17 cellular contexts compared by ENCODE assay signal in genomic region chr2:207786956-207787516, GRCh38. TPM values are rescaled to one million over a fixed set of nuclear protein-coding genes. Genes with fewer than 3 reads are reported as not detected.
DNase-seq lines count a peak whose midpoint lies in the region; ATAC-seq and TF ChIP-seq lines count a peak whose summit lies in the region.
"Had no signal": no experiment of that assay in that cellular context is flagged by ENCODE, and none has a peak within 500 bp of the region (broad histone marks: within the 10 kb centered on the region; RNA-seq: fewer than 3 reads in every experiment).

No MANE protein-coding gene starts in this region.

- DNase-seq in GM23338 (ENCODE audit: low spot score), result no peak
- peak; percentile 91 for DNase-seq in MV-4-11 (lab: John Stamatoyannopoulos, UW)
- peak; percentile 36 for DNase-seq in SKM-1 (lab: John Stamatoyannopoulos, UW; ENCODE audit: unreplicated experiment)
- peak; percentile 70 to 99 for DNase-seq in trophoblast cell
- no peak for DNase-seq in activated naive CD4-positive, alpha-beta T cell treated with Interleukin-2 at 50 U/mL for 16 hours
- DNase-seq in HPDE6-E6E7 (ENCODE audit: extremely low spot score), result no peak
- DNase-seq in lower lobe of right lung, result no peak
- DNase-seq: BE2C; CD4-positive, alpha-beta memory T cell; MG63; NCI-H1417 treated with DMSO at 0.1 percent for 48 hours; NCI-H1930; NCI-H748 treated with DMSO at 0.1 percent for 48 hours; T-cell; T-helper 9 cell had no signal

- no peak overlapping the region for H3K4ac ChIP-seq in trophoblast cell (ENCODE audit: low read depth, low read length)

- ATAC-seq in GM23338 (no peak), lower lobe of right lung (no peak)
- ATAC-seq: HCT116, T-cell had no signal

- intact Hi-C loops in lower lobe of right lung (cut with DNase I), result no loop called here

- no peak overlapping the region for H2BK120ac ChIP-seq in trophoblast cell (ENCODE audit: insufficient read depth, low read length, poor library complexity)

- H3K79me1 ChIP-seq in trophoblast cell (ENCODE audit: low read length), result peaks cover 2% of the 10 kb centered on the region

- H3K4me1 ChIP-seq in GM23338 (ENCODE audit: insufficient read depth), result 0 out of 2 replicates have a peak, but pooled peaks cover 8% of the 10 kb centered on the region
- H3K4me1 ChIP-seq in trophoblast cell (ENCODE audit: control insufficient read depth in 1 of 2, insufficient read depth in 2 of 2, low read length in 2 of 2), result peaks cover 14 to 19% of the 10 kb centered on the region in 2 experiments
- no peaks in the 10 kb centered on the region for H3K4me1 ChIP-seq in lower lobe of right lung
- H3K4me1 ChIP-seq: BE2C had no signal

- H3K4me1 Mint-ChIP-seq in GM23338, result peaks cover 8% of the 10 kb centered on the region
- H3K4me1 Mint-ChIP-seq: CD4-positive, alpha-beta memory T cell; T-cell had no signal

- no peak overlapping the region for H3K4me3 Mint-ChIP-seq in GM23338
- H3K4me3 Mint-ChIP-seq: CD4-positive, alpha-beta memory T cell; T-cell had no signal

- H2AK5ac ChIP-seq in trophoblast cell (ENCODE audit: low read length), result no peak overlapping the region

- H2BK5ac ChIP-seq in trophoblast cell (ENCODE audit: low read depth, low read length, poor library complexity), result no peak overlapping the region

- H4K12ac ChIP-seq in trophoblast cell (ENCODE audit: low read depth, low read length), result no peak overlapping the region

- no peaks in the 10 kb centered on the region for H3K36me3 Mint-ChIP-seq in GM23338 (ENCODE audit: low read depth)
- H3K36me3 Mint-ChIP-seq: CD4-positive, alpha-beta memory T cell; T-cell had no signal

- H3K9me3 Mint-ChIP-seq in GM23338, result no peaks in the 10 kb centered on the region
- H3K9me3 Mint-ChIP-seq: CD4-positive, alpha-beta memory T cell; T-cell had no signal

- H3K9ac ChIP-seq in trophoblast cell (ENCODE audit: low read length), result no peak overlapping the region

- TF ChIP-seq CTCF in GM23338 (conservative IDR thresholded peaks at IDR 0.05; ENCODE audit: low read depth in 2 of 2) (no peak), lower lobe of right lung (IDR thresholded peaks at IDR 0.05) (no peak)

- H3K4me2 ChIP-seq in GM23338 (no peak overlapping the region), trophoblast cell (ENCODE audit: low read length) (no peak overlapping the region)

- H3K9me2 ChIP-seq in GM23338 (ENCODE audit: insufficient read depth), result no peaks in the 10 kb centered on the region

- H3K9me3 ChIP-seq in trophoblast cell (ENCODE audit: insufficient read depth, low read depth, low read length), result peaks cover 1% of the 10 kb centered on the region
- no peaks in the 10 kb centered on the region for H3K9me3 ChIP-seq in lower lobe of right lung
- H3K9me3 ChIP-seq: BE2C, MG63, SJSA1 had no signal

- H3F3A ChIP-seq in GM23338 (replicated peaks; ENCODE audit: low read depth), result no peaks in the 10 kb centered on the region

- no peak overlapping the region for H4K8ac ChIP-seq in trophoblast cell (ENCODE audit: low read depth, low read length)

- H3K36me3 ChIP-seq in GM23338 (ENCODE audit: insufficient read depth), result no peaks in the 10 kb centered on the region
- no peaks in the 10 kb centered on the region for H3K36me3 ChIP-seq in trophoblast cell (ENCODE audit: control insufficient read depth in 1 of 2, insufficient read depth in 2 of 2, low read length in 2 of 2)
- H3K36me3 ChIP-seq in lower lobe of right lung, result no peaks in the 10 kb centered on the region
- H3K36me3 ChIP-seq: BE2C, MG63, SJSA1 had no signal

- peaks cover 6% of the 10 kb centered on the region for H3K27me3 Mint-ChIP-seq in GM23338 (ENCODE audit: insufficient read depth, low read depth, poor library complexity)

- H3K4me3 ChIP-seq in GM23338 (no peak overlapping the region), trophoblast cell (ENCODE audit: low read depth, low read length) (no peak overlapping the region), lower lobe of right lung (no peak overlapping the region)
- H3K4me3 ChIP-seq: MG63, SJSA1 had no signal

- no peak overlapping the region for H3K14ac ChIP-seq in trophoblast cell (ENCODE audit: low read length)

- H3K18ac ChIP-seq in trophoblast cell (ENCODE audit: low read length), result no peak overlapping the region

- H3K23ac ChIP-seq in trophoblast cell (ENCODE audit: low read length), result no peak overlapping the region

- H3K27ac ChIP-seq in GM23338 (ENCODE audit: low read depth), result 0 out of 2 replicates have a peak overlapping the region, but pooled peaks have one; percentile 15
- no peak overlapping the region for H3K27ac ChIP-seq in trophoblast cell (ENCODE audit: low read depth, low read length)
- H3K27ac ChIP-seq in lower lobe of right lung, result no peak overlapping the region
- H3K27ac ChIP-seq: SJSA1 had no signal

- no peak overlapping the region for H4K91ac ChIP-seq in trophoblast cell (ENCODE audit: low read depth, low read length)

- H2BK12ac ChIP-seq in trophoblast cell (ENCODE audit: low read length), result no peak overlapping the region

- no peak overlapping the region for H3K27ac Mint-ChIP-seq in GM23338
- H3K27ac Mint-ChIP-seq: CD4-positive, alpha-beta memory T cell; T-cell had no signal

- WGBS in trophoblast cell (ENCODE audit: extremely low coverage, insufficient coverage, insufficient read length), result no CpG with 5 or more reads among the region's 3 CpGs

- no peaks in the 10 kb centered on the region for H3K27me3 ChIP-seq in GM23338 (ENCODE audit: insufficient read depth)
- no peaks in the 10 kb centered on the region for H3K27me3 ChIP-seq in trophoblast cell (ENCODE audit: insufficient read depth, low read length)
- no peaks in the 10 kb centered on the region for H3K27me3 ChIP-seq in lower lobe of right lung (ENCODE audit: low read depth)
- H3K27me3 ChIP-seq: BE2C, MG63, SJSA1 had no signal

- no peaks in the 10 kb centered on the region for H4K20me1 ChIP-seq in GM23338 (replicated peaks; ENCODE audit: insufficient read depth)

- H2AFZ ChIP-seq in GM23338, result peak overlapping the region; percentile 86; the same call in 1 of the 2 replicates
- H2AFZ ChIP-seq in trophoblast cell (ENCODE audit: insufficient read depth, low read length, poor library complexity), result no peak overlapping the region

- H3K79me2 ChIP-seq in GM23338 (replicated peaks; ENCODE audit: insufficient read depth) (no peaks in the 10 kb centered on the region), trophoblast cell (ENCODE audit: control insufficient read depth, insufficient read depth, low read length, poor library complexity) (peaks cover 2% of the 10 kb centered on the region)

TF ChIP-seq in GM23338, 12 proteins besides CTCF, POLR2A, EP300 and RAD21 (continues in another document):
- TF ChIP-seq POLR2AphosphoS5 (IDR thresholded peaks at IDR 0.05; ENCODE audit: low read depth) (no peak), EZH2phosphoT487 (IDR thresholded peaks at IDR 0.05; ENCODE audit: unreplicated experiment) (no peak), JUNB (IDR thresholded peaks at IDR 0.05; ENCODE audit: unreplicated experiment) (no peak)
- TF ChIP-seq, protein P1, sequence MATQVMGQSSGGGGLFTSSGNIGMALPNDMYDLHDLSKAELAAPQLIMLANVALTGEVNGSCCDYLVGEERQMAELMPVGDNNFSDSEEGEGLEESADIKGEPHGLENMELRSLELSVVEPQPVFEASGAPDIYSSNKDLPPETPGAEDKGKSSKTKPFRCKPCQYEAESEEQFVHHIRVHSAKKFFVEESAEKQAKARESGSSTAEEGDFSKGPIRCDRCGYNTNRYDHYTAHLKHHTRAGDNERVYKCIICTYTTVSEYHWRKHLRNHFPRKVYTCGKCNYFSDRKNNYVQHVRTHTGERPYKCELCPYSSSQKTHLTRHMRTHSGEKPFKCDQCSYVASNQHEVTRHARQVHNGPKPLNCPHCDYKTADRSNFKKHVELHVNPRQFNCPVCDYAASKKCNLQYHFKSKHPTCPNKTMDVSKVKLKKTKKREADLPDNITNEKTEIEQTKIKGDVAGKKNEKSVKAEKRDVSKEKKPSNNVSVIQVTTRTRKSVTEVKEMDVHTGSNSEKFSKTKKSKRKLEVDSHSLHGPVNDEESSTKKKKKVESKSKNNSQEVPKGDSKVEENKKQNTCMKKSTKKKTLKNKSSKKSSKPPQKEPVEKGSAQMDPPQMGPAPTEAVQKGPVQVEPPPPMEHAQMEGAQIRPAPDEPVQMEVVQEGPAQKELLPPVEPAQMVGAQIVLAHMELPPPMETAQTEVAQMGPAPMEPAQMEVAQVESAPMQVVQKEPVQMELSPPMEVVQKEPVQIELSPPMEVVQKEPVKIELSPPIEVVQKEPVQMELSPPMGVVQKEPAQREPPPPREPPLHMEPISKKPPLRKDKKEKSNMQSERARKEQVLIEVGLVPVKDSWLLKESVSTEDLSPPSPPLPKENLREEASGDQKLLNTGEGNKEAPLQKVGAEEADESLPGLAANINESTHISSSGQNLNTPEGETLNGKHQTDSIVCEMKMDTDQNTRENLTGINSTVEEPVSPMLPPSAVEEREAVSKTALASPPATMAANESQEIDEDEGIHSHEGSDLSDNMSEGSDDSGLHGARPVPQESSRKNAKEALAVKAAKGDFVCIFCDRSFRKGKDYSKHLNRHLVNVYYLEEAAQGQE (IDR thresholded peaks at IDR 0.05; ENCODE audit: unreplicated experiment), result no peak

RNA-seq across cellular contexts. Expression of gene FZD5, which starts 17.3 kb away (rescaled TPM):
- total RNA-seq in GM23338 (2014; rRNA removed; shearing (Covaris generic)), result 80.5 and 94.8 TPM in 2 replicates
- polyA plus RNA-seq in GM23338 (2016; fragmentation: Nextera tagmentation; extraction: Ambion mirVana), result 28.1 and 32.3 TPM in 2 replicates
- polyA plus RNA-seq in trophoblast cell (2013), result 11.9 and 12.8 TPM in 2 replicates
- 37.1 TPM for total RNA-seq in lower lobe of right lung

Comparison
In these comparisons a context has a peak if more than half of its experiments do, and no peak if none do; other contexts are left out.
1. DNase-seq: peak in MV-4-11 (single experiment), SKM-1 (single experiment) and trophoblast cell (2 of 2); none in GM23338 (single experiment), activated naive CD4-positive, alpha-beta T cell treated with Interleukin-2 at 50 U/mL for 16 hours (single experiment), HPDE6-E6E7 (single experiment) and lower lobe of right lung (single experiment).